Comparison of ENCODE assay signal across 13 cellular contexts in genomic region chr11:117604349-117604995, GRCh38.
DNase-seq lines count a peak whose midpoint lies in the region; ATAC-seq and TF ChIP-seq lines count a peak whose summit lies in the region.
"Had no signal": no experiment of that assay in that cellular context is flagged by ENCODE, and none has a peak within 500 bp of the region (broad histone marks: within the 10 kb centered on the region; RNA-seq: fewer than 3 reads in every experiment).

No MANE protein-coding gene starts in this region.

- ATAC-seq in HG03342 (IDR thresholded peaks at IDR 0.05; ENCODE audit: unreplicated experiment) (no peak), HG02798 (IDR thresholded peaks at IDR 0.05; ENCODE audit: poor library complexity, unreplicated experiment) (no peak)
- ATAC-seq: HepG2 had no signal

- H3K4me3 Mint-ChIP-seq in neural crest cell, result no peak overlapping the region

- H3K27ac Mint-ChIP-seq in neural crest cell (ENCODE audit: unreplicated experiment), result peak overlapping the region; percentile 38

- H3K36me3 Mint-ChIP-seq in neural crest cell (ENCODE audit: low read depth), result no peaks in the 10 kb centered on the region

- DNase-seq in EL, result peak; percentile 37
- peak; percentile 58 for DNase-seq in NCI-H2029 treated with DMSO at 0.1 percent for 48 hours (lab: John Stamatoyannopoulos, UW)
- DNase-seq in caudate nucleus (lab: John Stamatoyannopoulos, UW), result peak in 32 of 61 donors; percentile 23 to 90 (median 51)
- DNase-seq in neural crest cell (ENCODE audit: low read depth, low spot score), result no peak
- no peak for DNase-seq in foreskin melanocyte
- DNase-seq: activated T-cell treated with anti-CD3 and anti-CD28 coated beads for 4 hours, Calu3, NCI-H2081 treated with DMSO at 0.1 percent for 48 hours had no signal

- H3K27ac ChIP-seq in caudate nucleus (ENCODE audit: low read depth, low read length), result peak overlapping the region; percentile 77
- H3K27ac ChIP-seq: suprapubic skin, VCaP had no signal

- no peak for TF ChIP-seq CTCF in neural crest cell (conservative IDR thresholded peaks at IDR 0.05)

- no peaks in the 10 kb centered on the region for H3K9me3 Mint-ChIP-seq in neural crest cell

- H3K27me3 Mint-ChIP-seq in neural crest cell (ENCODE audit: low read depth), result peaks cover 6% of the 10 kb centered on the region

- peaks cover 45% of the 10 kb centered on the region for H3K4me1 Mint-ChIP-seq in neural crest cell

Comparison
In these comparisons a context has a peak if more than half of its experiments do, and no peak if none do; other contexts are left out.
1. DNase-seq: peak in EL (single experiment), NCI-H2029 treated with DMSO at 0.1 percent for 48 hours (single experiment) and caudate nucleus (32 of 61); none in neural crest cell (single experiment) and foreskin melanocyte (single experiment).